In the genomic region with DNA sequence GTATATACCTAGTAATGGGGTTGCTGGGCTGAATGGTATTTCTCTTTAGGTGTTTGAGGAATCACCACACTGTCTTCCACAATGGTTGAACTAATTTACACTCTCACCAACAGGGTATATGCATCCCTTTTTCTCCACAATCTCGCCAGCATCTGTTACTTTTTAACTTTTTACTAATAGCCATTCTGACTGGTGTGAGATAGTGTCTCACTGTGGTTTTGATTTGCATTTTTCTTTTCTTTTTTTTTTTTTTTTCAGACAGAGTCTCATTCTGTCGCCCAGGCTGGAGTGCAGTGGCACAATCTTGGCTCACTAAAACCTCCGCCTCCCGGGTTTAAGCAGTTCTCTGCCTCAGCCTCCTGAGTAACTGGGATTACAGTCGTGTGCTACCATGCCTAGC, we compare ENCODE assay signal across 7 cellular contexts.
DNase-seq lines count a peak whose midpoint lies in the region; ATAC-seq lines count a peak whose summit lies in the region.

No MANE protein-coding gene starts in this region.

- ATAC-seq in GM18511 (IDR thresholded peaks at IDR 0.05; ENCODE audit: unreplicated experiment) (peak; percentile 79), GM19395 (IDR thresholded peaks at IDR 0.05; ENCODE audit: unreplicated experiment) (peak; percentile 82), GM21528 (IDR thresholded peaks at IDR 0.05; ENCODE audit: low FRiP score, unreplicated experiment) (peak; percentile 55), HG02763 (IDR thresholded peaks at IDR 0.05; ENCODE audit: unreplicated experiment) (peak; percentile 73), HG03066 (IDR thresholded peaks at IDR 0.05; ENCODE audit: low read depth, unreplicated experiment) (peak; percentile 65), HG03457 (IDR thresholded peaks at IDR 0.05; ENCODE audit: unreplicated experiment) (peak; percentile 89)

- peak; percentile 84 for DNase-seq in glomerular visceral epithelial cell (ENCODE audit: extremely low spot score)

Comparison
In these comparisons a context has a peak if more than half of its experiments do, and no peak if none do; other contexts are left out.
1. Peak in every context shown above with its lines: DNase-seq and ATAC-seq.